In the genomic region with DNA sequence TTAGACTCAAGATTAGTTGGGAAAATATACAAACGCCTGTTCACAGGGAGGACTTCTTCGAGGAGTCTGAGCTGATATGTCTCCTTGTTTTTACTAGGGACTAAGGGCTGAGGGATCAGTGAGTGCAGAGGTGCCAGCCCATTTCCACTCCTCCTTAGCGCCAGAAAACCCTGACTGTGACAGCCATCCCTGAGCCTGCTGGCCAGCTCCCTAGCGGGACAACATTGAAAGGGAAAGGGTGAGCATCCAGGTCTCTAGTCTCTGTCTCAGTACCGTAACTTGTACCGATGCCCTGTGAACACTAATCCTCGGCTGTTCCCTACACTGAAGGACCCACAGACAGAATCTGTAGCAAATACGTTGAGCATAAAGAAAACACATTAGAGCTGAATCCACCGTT, we compare ENCODE assay signal across 15 cellular contexts.
"Had no signal": no experiment of that assay in that cellular context is flagged by ENCODE, and none has a peak within 500 bp of the region (broad histone marks: within the 10 kb centered on the region; RNA-seq: fewer than 3 reads in every experiment).

No MANE protein-coding gene starts in this region.

- ATAC-seq: activated CD4-positive, alpha-beta T cell treated with anti-CD3 and anti-CD28 coated beads for 36 hours; heart left ventricle; left ventricle myocardium superior had no signal

- H3K9me3 ChIP-seq: colonic mucosa, transverse colon had no signal

- DNase-seq: activated CD4-positive, alpha-beta T cell treated with anti-CD3 and anti-CD28 coated beads for 36 hours; activated naive CD4-positive, alpha-beta T cell; colonic mucosa; effector CD4-positive, alpha-beta T cell; heart left ventricle; kidney; left ventricle myocardium superior; mesenchymal stem cell; nephron progenitor cell; stimulated activated CD4-positive, alpha-beta T cell treated with anti-CD3 and anti-CD28 coated beads, Interleukin-12 subunit alpha, Interleukin-12 subunit beta, amount 100 ng/mL, for 4 hours; stimulated activated naive CD4-positive, alpha-beta T cell; substantia nigra; T-helper 9 cell; transverse colon had no signal

- H3K27me3 ChIP-seq: colonic mucosa, transverse colon had no signal

- H3K27ac Mint-ChIP-seq: activated CD4-positive, alpha-beta T cell treated with anti-CD3 and anti-CD28 coated beads for 36 hours; activated T-helper 1 cell treated with anti-CD3 and anti-CD28 coated beads, Interleukin-12 subunit alpha, Interleukin-12 subunit beta, Interleukin-2, Interleukin-4 antibody, amounts not matched to agents 30 ng/mL and 10 ng/mL and 1 ng/mL, durations not matched to agents 14 hours and 24 hours and 36 hours; nephron progenitor cell had no signal

- H3K27ac ChIP-seq: colonic mucosa, heart left ventricle, transverse colon had no signal

- H3K4me1 ChIP-seq: colonic mucosa, heart left ventricle, transverse colon had no signal

- H3K4me1 Mint-ChIP-seq: activated CD4-positive, alpha-beta T cell treated with anti-CD3 and anti-CD28 coated beads for 36 hours had no signal

- H3K4me3 Mint-ChIP-seq: activated CD4-positive, alpha-beta T cell treated with anti-CD3 and anti-CD28 coated beads for 36 hours; activated T-helper 1 cell treated with anti-CD3 and anti-CD28 coated beads, Interleukin-12 subunit alpha, Interleukin-12 subunit beta, Interleukin-2, Interleukin-4 antibody, amounts not matched to agents 30 ng/mL and 10 ng/mL and 1 ng/mL, durations not matched to agents 14 hours and 24 hours and 36 hours; nephron progenitor cell had no signal

- H3K27me3 Mint-ChIP-seq: activated CD4-positive, alpha-beta T cell treated with anti-CD3 and anti-CD28 coated beads for 36 hours had no signal

- H3K4me3 ChIP-seq: colonic mucosa, heart left ventricle, transverse colon had no signal

- H3K36me3 ChIP-seq: colonic mucosa, heart left ventricle, transverse colon had no signal
